19 cellular contexts compared by ENCODE assay signal in genomic region chr12:6786416-6787094, GRCh38. TPM values are rescaled to one million over a fixed set of nuclear protein-coding genes. Genes with fewer than 3 reads are reported as not detected.
DNase-seq lines count a peak whose midpoint lies in the region; ATAC-seq, FAIRE-seq and TF ChIP-seq lines count a peak whose summit lies in the region.
"Had no signal": no experiment of that assay in that cellular context is flagged by ENCODE, and none has a peak within 500 bp of the region (broad histone marks: within the 10 kb centered on the region; RNA-seq: fewer than 3 reads in every experiment).

No MANE protein-coding gene starts in this region.

- H3K9me3 ChIP-seq in pancreas, result no peaks in the 10 kb centered on the region
- H3K9me3 ChIP-seq: thyroid gland had no signal

- intact Hi-C loops in pancreas (cut with DNase I), result no loop called here

- H3K4me3 Mint-ChIP-seq in activated naive CD4-positive, alpha-beta T cell treated with anti-CD3 and anti-CD28 coated beads, Interleukin-2, amount 50 U/mL, for 24 hours, result peak overlapping the region; percentile 72
- H3K4me3 Mint-ChIP-seq in central memory CD8-positive, alpha-beta T cell, result no peak overlapping the region
- H3K4me3 Mint-ChIP-seq in type B pancreatic cell, result no peak overlapping the region

- H3K4me3 ChIP-seq in pancreas, result no peak overlapping the region
- H3K4me3 ChIP-seq: thyroid gland had no signal

- H3K27me3 Mint-ChIP-seq in activated naive CD4-positive, alpha-beta T cell treated with anti-CD3 and anti-CD28 coated beads, Interleukin-2, amount 50 U/mL, for 24 hours, result no peaks in the 10 kb centered on the region
- peaks cover 6% of the 10 kb centered on the region for H3K27me3 Mint-ChIP-seq in central memory CD8-positive, alpha-beta T cell
- H3K27me3 Mint-ChIP-seq in type B pancreatic cell, result peaks cover 25% of the 10 kb centered on the region

- peaks cover 71% of the 10 kb centered on the region for H3K4me1 Mint-ChIP-seq in activated naive CD4-positive, alpha-beta T cell treated with anti-CD3 and anti-CD28 coated beads, Interleukin-2, amount 50 U/mL, for 24 hours
- peaks cover 7% of the 10 kb centered on the region for H3K4me1 Mint-ChIP-seq in central memory CD8-positive, alpha-beta T cell
- peaks cover 17% of the 10 kb centered on the region for H3K4me1 Mint-ChIP-seq in type B pancreatic cell (ENCODE audit: unreplicated experiment)

- H3K27ac ChIP-seq in pancreas, result no peak overlapping the region
- H3K27ac ChIP-seq: foreskin keratinocyte, thyroid gland had no signal

- no peaks in the 10 kb centered on the region for H3K9me3 Mint-ChIP-seq in activated naive CD4-positive, alpha-beta T cell treated with anti-CD3 and anti-CD28 coated beads, Interleukin-2, amount 50 U/mL, for 24 hours
- no peaks in the 10 kb centered on the region for H3K9me3 Mint-ChIP-seq in central memory CD8-positive, alpha-beta T cell
- H3K9me3 Mint-ChIP-seq in type B pancreatic cell, result no peaks in the 10 kb centered on the region

- TF ChIP-seq CTCF in type B pancreatic cell (conservative IDR thresholded peaks at IDR 0.05) (no peak), pancreas (IDR thresholded peaks at IDR 0.05) (no peak)

- FAIRE-seq in pancreas (lab: Jason Lieb, UNC), result no peak
- FAIRE-seq: bronchial epithelial cell, endometrium, GM18507 had no signal

- DNase-seq in activated naive CD4-positive, alpha-beta T cell treated with Interleukin-2 at 50 U/mL for 16 hours, result no peak
- DNase-seq in T follicular helper cell (ENCODE audit: low read depth) (peak; percentile 25), type B pancreatic cell (ENCODE audit: extremely low spot score, unreplicated experiment) (no peak), GDM1 (lab: John Stamatoyannopoulos, UW) (no peak), pancreas (no peak)
- no peak for DNase-seq in central memory CD8-positive, alpha-beta T cell (ENCODE audit: low spot score in 2 of 2)
- DNase-seq: activated CD4-positive, CD25-positive, alpha-beta regulatory T cell treated with anti-CD3 and anti-CD28 coated beads, Interleukin-2, amount 50 U/mL, for 72 hours; foreskin keratinocyte; left ventricle myocardium superior; NCI-H187; NCI-H82; thyroid gland had no signal

- ATAC-seq in central memory CD8-positive, alpha-beta T cell (replicated peaks; ENCODE audit: extremely low read depth, poor library complexity, severe bottlenecking), result peak; percentile 54
- ATAC-seq in HG02870 (IDR thresholded peaks at IDR 0.05; ENCODE audit: unreplicated experiment) (no peak), pancreas (no peak)
- ATAC-seq: foreskin keratinocyte, left ventricle myocardium superior had no signal

- H3K27me3 ChIP-seq in pancreas, result no peaks in the 10 kb centered on the region
- H3K27me3 ChIP-seq: thyroid gland had no signal

- H3K36me3 Mint-ChIP-seq in activated naive CD4-positive, alpha-beta T cell treated with anti-CD3 and anti-CD28 coated beads, Interleukin-2, amount 50 U/mL, for 24 hours, result no peaks in the 10 kb centered on the region
- H3K36me3 Mint-ChIP-seq in central memory CD8-positive, alpha-beta T cell (ENCODE audit: insufficient read depth), result peaks cover 4% of the 10 kb centered on the region
- H3K36me3 Mint-ChIP-seq in type B pancreatic cell, result no peaks in the 10 kb centered on the region

- H3K27ac Mint-ChIP-seq in activated naive CD4-positive, alpha-beta T cell treated with anti-CD3 and anti-CD28 coated beads, Interleukin-2, amount 50 U/mL, for 24 hours, result peak overlapping the region; percentile 92
- no peak overlapping the region for H3K27ac Mint-ChIP-seq in central memory CD8-positive, alpha-beta T cell (ENCODE audit: low read depth)
- peak overlapping the region; percentile 22 for H3K27ac Mint-ChIP-seq in type B pancreatic cell

- WGBS in pancreas, 2 donors, result 66 to 76% methylated on average over 9 of the region's 9 CpGs

- H3K4me1 ChIP-seq in pancreas, result no peaks in the 10 kb centered on the region
- H3K4me1 ChIP-seq: foreskin keratinocyte, thyroid gland had no signal

- H3K36me3 ChIP-seq in pancreas, result no peaks in the 10 kb centered on the region
- H3K36me3 ChIP-seq: thyroid gland had no signal

RNA-seq across cellular contexts. Expression of gene CD4, which starts 2.8 kb away (rescaled TPM):
- total RNA-seq in type B pancreatic cell (ENCODE audit: low replicate concordance) (0.64 and 0.65 TPM in 2 replicates), pancreas (10 to 100 TPM in 1 of 6 donors, 1 to 10 TPM in 5; 1.2 to 19.9 (median 4.0) TPM)
- 1 to 10 TPM; 1.2 to 2.0 TPM for polyA plus RNA-seq in pancreas
- total RNA-seq: bronchial epithelial cell, foreskin keratinocyte, M059J, myocyte had no signal
- polyA plus RNA-seq: foreskin keratinocyte had no signal

RNA-seq across cellular contexts. Expression of gene LAG3, which starts 14.2 kb away (rescaled TPM):
- total RNA-seq in type B pancreatic cell (ENCODE audit: low replicate concordance) (0.52 and 2.6 TPM in 2 replicates), pancreas (under 1 TPM in 5 of 6 donors, not detected in 1; 0.15 to 0.32 (median 0.19) TPM)
- under 1 TPM; 0.70 to 0.91 TPM for polyA plus RNA-seq in pancreas
- total RNA-seq: bronchial epithelial cell, M059J, myocyte had no signal

RNA-seq across cellular contexts. Expression of gene PTMS, which starts 20.4 kb away (rescaled TPM):
- total RNA-seq in type B pancreatic cell (ENCODE audit: low replicate concordance), result 191 and 395 TPM in 2 replicates
- 100 to 1,000 TPM in 1 of 6 donors, 10 to 100 TPM in 5; 41.0 to 117 (median 58.3) TPM for total RNA-seq in pancreas
- polyA plus RNA-seq in pancreas, result 100 to 1,000 TPM; 128 to 276 TPM

RNA-seq across cellular contexts. Expression of gene MLF2, which starts 33.6 kb away (rescaled TPM):
- total RNA-seq in type B pancreatic cell (ENCODE audit: low replicate concordance) (187 and 371 TPM in 2 replicates), pancreas (10 to 100 TPM; 38.5 to 63.0 (median 54.0) TPM)
- 100 to 1,000 TPM in 1 of 2 donors, 10 to 100 TPM in 1; 74.7 to 111 TPM for polyA plus RNA-seq in pancreas

RNA-seq across cellular contexts. Expression of gene GPR162, which starts 35.1 kb away (rescaled TPM):
- 5.4 and 17.8 TPM in 2 replicates for total RNA-seq in type B pancreatic cell (ENCODE audit: low replicate concordance)
- 1 to 10 TPM in 2 of 6 donors, under 1 TPM in 4; 0.41 to 4.9 (median 0.85) TPM for total RNA-seq in pancreas
- 1 to 10 TPM; 5.2 to 8.8 TPM for polyA plus RNA-seq in pancreas
- total RNA-seq: bronchial epithelial cell had no signal
